Comparison of ENCODE assay signal across 8 cellular contexts in the genomic region with DNA sequence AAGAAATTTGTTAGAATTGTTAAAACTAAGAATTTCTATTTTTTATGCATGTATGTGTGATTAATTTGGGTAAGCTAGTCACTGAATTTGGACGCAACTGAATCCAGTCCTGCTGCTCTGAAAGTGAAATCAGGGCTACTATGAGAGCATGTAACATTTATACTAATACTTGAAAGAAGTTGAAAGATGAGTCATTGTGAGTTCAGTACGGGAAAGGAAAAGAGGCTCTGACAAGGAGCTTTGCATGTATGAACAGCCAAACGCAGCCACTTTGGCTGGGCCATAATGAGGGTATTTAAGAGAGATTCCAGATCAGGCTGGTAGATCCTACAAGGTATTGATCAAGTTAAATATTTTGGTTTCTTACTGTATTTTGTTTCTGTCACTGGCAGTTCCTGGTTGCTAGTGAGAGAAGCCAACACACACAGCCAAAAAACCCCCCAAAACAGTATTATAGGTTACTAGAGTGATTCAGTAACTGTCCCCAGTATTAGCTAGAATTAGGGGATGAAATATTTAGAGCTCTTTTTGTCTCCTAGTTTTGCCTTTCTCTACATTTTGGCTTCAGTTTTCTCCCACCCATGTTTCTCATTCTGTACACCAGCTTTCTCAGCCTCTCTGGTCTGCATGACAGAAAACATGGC. TPM values are rescaled to one million over a fixed set of nuclear protein-coding genes. Genes with fewer than 3 reads are reported as not detected.
DNase-seq lines count a peak whose midpoint lies in the region; ATAC-seq lines count a peak whose summit lies in the region.

No MANE protein-coding gene starts in this region.

- H3K4me2 ChIP-seq in Karpas-422 (ENCODE audit: low read depth, low read length, poor library complexity, severe bottlenecking), result no peak overlapping the region

- H2AFZ ChIP-seq in Karpas-422 (ENCODE audit: low read length), result no peak overlapping the region

- peaks cover 62% of the 10 kb centered on the region for H4K20me1 ChIP-seq in Karpas-422 (ENCODE audit: insufficient read depth, low read depth, low read length)

- H3K9ac ChIP-seq in Karpas-422 (ENCODE audit: low read length), result no peak overlapping the region

- ATAC-seq in GM21360 (IDR thresholded peaks at IDR 0.05; ENCODE audit: unreplicated experiment) (peak; percentile 98), HG03469 (IDR thresholded peaks at IDR 0.05; ENCODE audit: unreplicated experiment) (peak; percentile 97), esophagus mucosa (peak; percentile 94), sciatic nerve (no peak)

- peaks cover 74% of the 10 kb centered on the region for H3K79me2 ChIP-seq in Karpas-422 (ENCODE audit: low read length)

- no peak overlapping the region for H3K27ac ChIP-seq in Karpas-422 (ENCODE audit: low read length)

- peaks cover 17% of the 10 kb centered on the region for H3K4me1 ChIP-seq in Karpas-422 (ENCODE audit: low read length)

- intact Hi-C loops in sciatic nerve (cut with DNase I), result no loop called here

- DNase-seq in SKM-1 (lab: John Stamatoyannopoulos, UW; ENCODE audit: unreplicated experiment), result no peak
- DNase-seq in sciatic nerve (ENCODE audit: low spot score), result no peak
- DNase-seq in Karpas-422, result no peak
- DNase-seq in cerebellum (ENCODE audit: low spot score), result no peak

- H3K27me3 ChIP-seq in Karpas-422 (ENCODE audit: low read length), result no peaks in the 10 kb centered on the region

- H3K9me3 ChIP-seq in Karpas-422 (ENCODE audit: low read length), result no peaks in the 10 kb centered on the region

- H3K36me3 ChIP-seq in Karpas-422 (ENCODE audit: insufficient read depth, low read length), result peaks cover 89% of the 10 kb centered on the region

- no peaks in the 10 kb centered on the region for H3K9me2 ChIP-seq in Karpas-422 (replicated peaks; ENCODE audit: insufficient read depth, low read length)

- H3K4me3 ChIP-seq in GM08714 (ENCODE audit: low read length) (peak overlapping the region; percentile 17; the same call in 1 of the 2 replicates), Karpas-422 (ENCODE audit: low read length) (no peak overlapping the region)

RNA-seq across cellular contexts. Expression of gene AASDHPPT, which starts 14.1 kb away (rescaled TPM):
- total RNA-seq in esophagus mucosa, result 23.6 TPM
- 28.0 TPM for total RNA-seq in sciatic nerve
- 127 and 222 TPM in 2 replicates for total RNA-seq in Karpas-422 (2014; rRNA removed; shearing (Covaris generic); ENCODE audit: low replicate concordance)
- total RNA-seq in cerebellum, result 123 TPM

RNA-seq across cellular contexts. Expression of gene KBTBD3, which starts 14.5 kb away (rescaled TPM):
- total RNA-seq in esophagus mucosa (3.1 TPM), sciatic nerve (16.0 TPM), cerebellum (15.3 TPM)
- total RNA-seq in Karpas-422 (2014; rRNA removed; shearing (Covaris generic); ENCODE audit: low replicate concordance), result 7.6 and 13.2 TPM in 2 replicates
